11 cellular contexts compared by ENCODE assay signal in genomic region chr6:22888147-22888831, GRCh38.
DNase-seq lines count a peak whose midpoint lies in the region; ATAC-seq and TF ChIP-seq lines count a peak whose summit lies in the region.
"Had no signal": no experiment of that assay in that cellular context is flagged by ENCODE, and none has a peak within 500 bp of the region (broad histone marks: within the 10 kb centered on the region; RNA-seq: fewer than 3 reads in every experiment).

No MANE protein-coding gene starts in this region.

- peaks cover 3% of the 10 kb centered on the region for H3K36me3 Mint-ChIP-seq in progenitor cell of endocrine pancreas (ENCODE audit: insufficient read depth)
- H3K36me3 Mint-ChIP-seq in T-helper 2 cell treated with Interferon-gamma antibody and Interleukin-4, amounts not matched to agents 5 μg/mL and 100 μg/mL, for 36 hours (ENCODE audit: low read depth), result no peaks in the 10 kb centered on the region
- H3K36me3 Mint-ChIP-seq: CD8-positive, alpha-beta T cell had no signal

- peaks cover 20% of the 10 kb centered on the region for H3K4me1 Mint-ChIP-seq in progenitor cell of endocrine pancreas (ENCODE audit: low read depth)
- H3K4me1 Mint-ChIP-seq in T-helper 2 cell treated with Interferon-gamma antibody and Interleukin-4, amounts not matched to agents 5 μg/mL and 100 μg/mL, for 36 hours (ENCODE audit: low read depth), result no peaks in the 10 kb centered on the region

- H3K27ac Mint-ChIP-seq in progenitor cell of endocrine pancreas, result peak overlapping the region; percentile 69
- H3K27ac Mint-ChIP-seq in T-helper 2 cell treated with Interferon-gamma antibody and Interleukin-4, amounts not matched to agents 5 μg/mL and 100 μg/mL, for 36 hours, result no peak overlapping the region
- H3K27ac Mint-ChIP-seq: CD8-positive, alpha-beta T cell had no signal

- TF ChIP-seq CTCF in epithelial cell of esophagus (IDR thresholded peaks at IDR 0.05; ENCODE audit: insufficient read depth, low read depth, low read length, missing control alignments), result no peak
- no peak for TF ChIP-seq CTCF in progenitor cell of endocrine pancreas (IDR thresholded peaks at IDR 0.05; ENCODE audit: unreplicated experiment)

- DNase-seq in EL, result peak; percentile 7
- DNase-seq in NCI-H345 treated with DMSO at 0.1 percent for 48 hours (lab: John Stamatoyannopoulos, UW; ENCODE audit: unreplicated experiment), result peak; percentile 17
- DNase-seq in epithelial cell of esophagus (ENCODE audit: low read depth), result peak; percentile 96
- DNase-seq in progenitor cell of endocrine pancreas (ENCODE audit: low spot score, unreplicated experiment), result no peak
- DNase-seq in effector memory CD4-positive, alpha-beta T cell, result no peak
- no peak for DNase-seq in T-helper 2 cell treated with Interferon-gamma antibody and Interleukin-4, amounts not matched to agents 5 μg/mL and 100 μg/mL, for 36 hours (ENCODE audit: low spot score)
- DNase-seq: activated T-cell treated with anti-CD3 and anti-CD28 coated beads, Interleukin-2, amount 50 U/mL, for 4 hours; CD8-positive, alpha-beta T cell; NCI-H1092 had no signal

- no peak for ATAC-seq in HG03571 (IDR thresholded peaks at IDR 0.05; ENCODE audit: unreplicated experiment)
- ATAC-seq: activated T-cell treated with anti-CD3 and anti-CD28 coated beads, Interleukin-2, amount 50 U/mL, for 4 hours; CD8-positive, alpha-beta T cell had no signal

- H3K9me3 Mint-ChIP-seq in progenitor cell of endocrine pancreas (ENCODE audit: low read depth), result peaks cover 3% of the 10 kb centered on the region
- H3K9me3 Mint-ChIP-seq in T-helper 2 cell treated with Interferon-gamma antibody and Interleukin-4, amounts not matched to agents 5 μg/mL and 100 μg/mL, for 36 hours, result no peaks in the 10 kb centered on the region
- H3K9me3 Mint-ChIP-seq: CD8-positive, alpha-beta T cell had no signal

- no peaks in the 10 kb centered on the region for H3K9me3 ChIP-seq in effector memory CD4-positive, alpha-beta T cell (ENCODE audit: control insufficient read depth, low read length)
- H3K9me3 ChIP-seq: ascending aorta had no signal

- no peak overlapping the region for H3K4me3 ChIP-seq in epithelial cell of esophagus (ENCODE audit: low read length)
- H3K4me3 ChIP-seq in effector memory CD4-positive, alpha-beta T cell (ENCODE audit: insufficient read depth, low read depth, low read length, poor library complexity, severe bottlenecking), result no peak overlapping the region
- H3K4me3 ChIP-seq: ascending aorta had no signal

- no peaks in the 10 kb centered on the region for H3K36me3 ChIP-seq in effector memory CD4-positive, alpha-beta T cell (ENCODE audit: control insufficient read depth, insufficient read depth, low read length)
- H3K36me3 ChIP-seq: ascending aorta had no signal

- H3K4me1 ChIP-seq in effector memory CD4-positive, alpha-beta T cell (ENCODE audit: control insufficient read depth, insufficient read depth, low read length, poor library complexity, severe bottlenecking), result no peaks in the 10 kb centered on the region

- no peak overlapping the region for H3K27ac ChIP-seq in effector memory CD4-positive, alpha-beta T cell (ENCODE audit: insufficient read depth, low read length, poor library complexity, severe bottlenecking)
- H3K27ac ChIP-seq: ascending aorta had no signal

- H3K27me3 ChIP-seq in effector memory CD4-positive, alpha-beta T cell (replicated peaks; ENCODE audit: control insufficient read depth, insufficient read depth, low read length, poor library complexity, severe bottlenecking), result no peaks in the 10 kb centered on the region
- H3K27me3 ChIP-seq: ascending aorta had no signal

- H3K4me3 Mint-ChIP-seq in progenitor cell of endocrine pancreas (ENCODE audit: low read depth), result no peak overlapping the region
- H3K4me3 Mint-ChIP-seq in T-helper 2 cell treated with Interferon-gamma antibody and Interleukin-4, amounts not matched to agents 5 μg/mL and 100 μg/mL, for 36 hours, result no peak overlapping the region
- H3K4me3 Mint-ChIP-seq: activated T-cell treated with anti-CD3 and anti-CD28 coated beads, Interleukin-2, amount 50 U/mL, for 4 hours; CD8-positive, alpha-beta T cell had no signal

- H3K27me3 Mint-ChIP-seq in progenitor cell of endocrine pancreas, result no peaks in the 10 kb centered on the region
- no peaks in the 10 kb centered on the region for H3K27me3 Mint-ChIP-seq in T-helper 2 cell treated with Interferon-gamma antibody and Interleukin-4, amounts not matched to agents 5 μg/mL and 100 μg/mL, for 36 hours (ENCODE audit: low read depth)

Comparison
In these comparisons a context has a peak if more than half of its experiments do, and no peak if none do; other contexts are left out.
1. DNase-seq: peak in EL (single experiment), NCI-H345 treated with DMSO at 0.1 percent for 48 hours (single experiment) and epithelial cell of esophagus (single experiment); none in progenitor cell of endocrine pancreas (single experiment), effector memory CD4-positive, alpha-beta T cell (0 of 3) and T-helper 2 cell treated with Interferon-gamma antibody and Interleukin-4, amounts not matched to agents 5 μg/mL and 100 μg/mL, for 36 hours (single experiment).